Comparison of ENCODE assay signal across 29 cellular contexts in the genomic region with DNA sequence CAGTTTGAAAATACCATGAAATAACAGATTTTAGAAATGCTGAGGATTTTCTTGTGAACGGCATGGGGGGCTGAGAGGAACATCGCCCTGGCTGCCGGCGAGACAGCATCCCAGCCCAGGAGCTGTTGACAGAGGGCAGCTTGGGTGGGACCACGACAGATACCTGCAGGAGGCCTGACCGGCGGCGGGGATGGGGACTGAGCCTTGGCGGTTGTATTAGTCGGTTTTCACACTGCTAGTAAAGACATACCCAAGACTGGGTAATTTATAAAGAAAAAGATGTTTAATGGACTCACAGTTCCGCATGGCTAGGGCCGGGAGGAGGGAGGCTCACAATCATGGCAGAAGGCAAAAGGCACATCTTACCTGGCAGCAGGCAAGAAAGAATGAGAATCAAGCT.
"Had no signal": no experiment of that assay in that cellular context is flagged by ENCODE, and none has a peak within 500 bp of the region (broad histone marks: within the 10 kb centered on the region; RNA-seq: fewer than 3 reads in every experiment).

No MANE protein-coding gene starts in this region.

- H3K4me1 ChIP-seq: pancreas, prostate gland, right atrium auricular region, testis, upper lobe of right lung, uterus had no signal

- ATAC-seq: effector memory CD8-positive, alpha-beta T cell; heart right ventricle; left cardiac atrium; left lung; naive thymus-derived CD8-positive, alpha-beta T cell; pancreas; stimulated activated memory B cell treated with anti-CD40 and anti-IgM and Interleukin-4, amounts not matched to agents 10 μg/mL and 1 μg/mL and 100 μg/mL, for 72 hours; stimulated activated naive CD8-positive, alpha-beta T cell treated with anti-CD3 and anti-CD28 coated beads, Interleukin-15, Interleukin-2, amounts not matched to agents 100 U/mL and 50 U/mL, for 24 hours; upper lobe of right lung had no signal

- H3K4me1 Mint-ChIP-seq: nephron progenitor cell; stimulated activated memory B cell treated with anti-CD40 and anti-IgM and Interleukin-4, amounts not matched to agents 10 μg/mL and 1 μg/mL and 100 μg/mL, for 72 hours had no signal

- DNase-seq: central memory CD4-positive, alpha-beta T cell; effector memory CD8-positive, alpha-beta T cell; erythroblast; esophagus squamous epithelium; foreskin melanocyte; glutamatergic neuron; heart right ventricle; hippocampal formation; left cardiac atrium; mammary epithelial cell; naive thymus-derived CD8-positive, alpha-beta T cell; nephron progenitor cell; occipital lobe; small intestine; stimulated activated CD4-positive, alpha-beta T cell treated with anti-CD3 and anti-CD28 coated beads, Interleukin-12 subunit alpha, Interleukin-12 subunit beta, amount 100 ng/mL, for 4 hours; stimulated activated CD4-positive, alpha-beta T cell treated with anti-CD3 and anti-CD28 coated beads, Interleukin-1b, Interleukin-23, amount 100 ng/mL, for 48 hours; stimulated activated CD4-positive, alpha-beta T cell treated with anti-CD3 and anti-CD28 coated beads, Interleukin-4, amount 100 ng/mL, for 24 hours; stimulated activated naive CD8-positive, alpha-beta T cell treated with anti-CD3 and anti-CD28 coated beads, Interleukin-15, Interleukin-2, amounts not matched to agents 100 U/mL and 50 U/mL, for 24 hours; substantia nigra; testis; upper lobe of right lung; uterus had no signal

- H3K9me3 ChIP-seq: esophagus squamous epithelium, heart right ventricle, left lung, pancreas, prostate gland, right atrium auricular region, testis, tibial nerve, upper lobe of right lung, uterus had no signal

- H3K9me3 Mint-ChIP-seq: effector memory CD8-positive, alpha-beta T cell; naive thymus-derived CD8-positive, alpha-beta T cell; nephron progenitor cell; stimulated activated memory B cell treated with anti-CD40 and anti-IgM and Interleukin-4, amounts not matched to agents 10 μg/mL and 1 μg/mL and 100 μg/mL, for 72 hours had no signal

- H3K27me3 ChIP-seq: heart right ventricle, left lung, pancreas, right atrium auricular region, testis, tibial nerve, uterus had no signal

- H3K4me3 Mint-ChIP-seq: effector memory CD8-positive, alpha-beta T cell; naive thymus-derived CD8-positive, alpha-beta T cell; nephron progenitor cell; stimulated activated memory B cell treated with anti-CD40 and anti-IgM and Interleukin-4, amounts not matched to agents 10 μg/mL and 1 μg/mL and 100 μg/mL, for 72 hours had no signal

- H3K36me3 ChIP-seq: esophagus squamous epithelium, heart right ventricle, left lung, pancreas, prostate gland, right atrium auricular region, tibial nerve, upper lobe of right lung, uterus had no signal

- H3K4me3 ChIP-seq: coronary artery, esophagus squamous epithelium, heart right ventricle, left lung, pancreas, prostate gland, right atrium auricular region, testis, tibial nerve, upper lobe of right lung, uterus had no signal

- H3K27ac ChIP-seq: coronary artery, esophagus squamous epithelium, heart right ventricle, left lung, pancreas, prostate gland, right atrium auricular region, testis, tibial nerve, upper lobe of right lung, uterus had no signal

- H3K27ac Mint-ChIP-seq: nephron progenitor cell; stimulated activated memory B cell treated with anti-CD40 and anti-IgM and Interleukin-4, amounts not matched to agents 10 μg/mL and 1 μg/mL and 100 μg/mL, for 72 hours had no signal
